Comparison of ENCODE assay signal across 17 cellular contexts in genomic region chr4:150890246-150890645, GRCh38.
"Had no signal": no experiment of that assay in that cellular context is flagged by ENCODE, and none has a peak within 500 bp of the region (broad histone marks: within the 10 kb centered on the region; RNA-seq: fewer than 3 reads in every experiment).

No MANE protein-coding gene starts in this region.

- H3K4me1 ChIP-seq: foreskin keratinocyte, right lobe of liver, thyroid gland, uterus had no signal

- ATAC-seq: foreskin keratinocyte; left lobe of liver; mucosa of descending colon; right lobe of liver; stimulated activated effector memory CD8-positive, alpha-beta T cell treated with anti-CD3 and anti-CD28 coated beads, Interleukin-12 subunit alpha, Interleukin-12 subunit beta, amount 100 ng/mL, for 72 hours had no signal

- H3K9me3 ChIP-seq: mucosa of descending colon, right lobe of liver, thyroid gland, uterus had no signal

- H3K36me3 Mint-ChIP-seq: natural killer cell had no signal

- H3K27me3 Mint-ChIP-seq: activated CD4-positive, alpha-beta memory T cell treated with anti-CD3 and anti-CD28 coated beads, Interleukin-2, amount 10 ng/mL, durations not matched to agents 7 days and 5 days; brain; progenitor cell of endocrine pancreas had no signal

- H3K9me3 Mint-ChIP-seq: activated CD4-positive, alpha-beta memory T cell treated with anti-CD3 and anti-CD28 coated beads, Interleukin-2, amount 10 ng/mL, durations not matched to agents 7 days and 5 days; activated naive CD4-positive, alpha-beta T cell treated with anti-CD3 and anti-CD28 coated beads for 36 hours; natural killer cell; stimulated activated effector memory CD8-positive, alpha-beta T cell treated with anti-CD3 and anti-CD28 coated beads, Interleukin-12 subunit alpha, Interleukin-12 subunit beta, amount 100 ng/mL, for 72 hours had no signal

- H3K4me3 ChIP-seq: dorsolateral prefrontal cortex, mucosa of descending colon, right lobe of liver, thyroid gland, uterus had no signal

- H3K4me1 Mint-ChIP-seq: brain had no signal

- H3K4me3 Mint-ChIP-seq: activated CD4-positive, alpha-beta memory T cell treated with anti-CD3 and anti-CD28 coated beads, Interleukin-2, amount 10 ng/mL, durations not matched to agents 7 days and 5 days; activated naive CD4-positive, alpha-beta T cell treated with anti-CD3 and anti-CD28 coated beads for 36 hours; brain; natural killer cell; stimulated activated effector memory CD8-positive, alpha-beta T cell treated with anti-CD3 and anti-CD28 coated beads, Interleukin-12 subunit alpha, Interleukin-12 subunit beta, amount 100 ng/mL, for 72 hours had no signal

- H3K36me3 ChIP-seq: right lobe of liver, thyroid gland had no signal

- H3K27ac ChIP-seq: dorsolateral prefrontal cortex, foreskin keratinocyte, right lobe of liver, thyroid gland, uterus had no signal

- DNase-seq: activated CD4-positive, alpha-beta memory T cell treated with anti-CD3 and anti-CD28 coated beads, Interleukin-2, amount 10 ng/mL, durations not matched to agents 7 days and 5 days; activated naive CD4-positive, alpha-beta T cell treated with anti-CD3 and anti-CD28 coated beads for 36 hours; amniotic stem cell; cerebellar nuclear complex; dorsolateral prefrontal cortex; foreskin keratinocyte; mammary epithelial cell; mucosa of descending colon; natural killer cell; nucleus accumbens; right lobe of liver; thyroid gland; uterus had no signal

- H3K27ac Mint-ChIP-seq: activated CD4-positive, alpha-beta memory T cell treated with anti-CD3 and anti-CD28 coated beads, Interleukin-2, amount 10 ng/mL, durations not matched to agents 7 days and 5 days; activated naive CD4-positive, alpha-beta T cell treated with anti-CD3 and anti-CD28 coated beads for 36 hours; brain; natural killer cell; progenitor cell of endocrine pancreas; stimulated activated effector memory CD8-positive, alpha-beta T cell treated with anti-CD3 and anti-CD28 coated beads, Interleukin-12 subunit alpha, Interleukin-12 subunit beta, amount 100 ng/mL, for 72 hours had no signal

- H3K27me3 ChIP-seq: dorsolateral prefrontal cortex, foreskin keratinocyte, right lobe of liver, thyroid gland, uterus had no signal
